In genomic region chr10:132209130-132209529, GRCh38 we compare ENCODE assay signal across 24 cellular contexts. TPM values are rescaled to one million over a fixed set of nuclear protein-coding genes. Genes with fewer than 3 reads are reported as not detected.
DNase-seq lines count a peak whose midpoint lies in the region; ATAC-seq and TF ChIP-seq lines count a peak whose summit lies in the region.
"Had no signal": no experiment of that assay in that cellular context is flagged by ENCODE, and none has a peak within 500 bp of the region (broad histone marks: within the 10 kb centered on the region; RNA-seq: fewer than 3 reads in every experiment).

No MANE protein-coding gene starts in this region.

- H3K79me1 ChIP-seq in trophoblast cell (ENCODE audit: low read length), result no peaks in the 10 kb centered on the region

- no peaks in the 10 kb centered on the region for H3K79me2 ChIP-seq in trophoblast cell (ENCODE audit: control insufficient read depth, insufficient read depth, low read length, poor library complexity)

- no peak overlapping the region for H3K9ac ChIP-seq in trophoblast cell (ENCODE audit: low read length)

- intact Hi-C loops in right cardiac atrium (cut with DNase I), result no loop called here

- no peak overlapping the region for H2AK5ac ChIP-seq in trophoblast cell (ENCODE audit: low read length)

- no peak overlapping the region for H2BK12ac ChIP-seq in trophoblast cell (ENCODE audit: low read length)

- no peak overlapping the region for H2AFZ ChIP-seq in trophoblast cell (ENCODE audit: insufficient read depth, low read length, poor library complexity)

- no peak for TF ChIP-seq CTCF in foreskin fibroblast (IDR thresholded peaks at IDR 0.05; ENCODE audit: low read depth, low read length)

- H3K9me3 ChIP-seq in right cardiac atrium (ENCODE audit: control insufficient read depth, low read length) (peaks cover 2% of the 10 kb centered on the region), trophoblast cell (ENCODE audit: insufficient read depth, low read depth, low read length) (peaks cover 9% of the 10 kb centered on the region)
- H3K9me3 ChIP-seq: adrenal gland had no signal

- H3K27ac ChIP-seq in right cardiac atrium (ENCODE audit: low read length) (no peak overlapping the region), trophoblast cell (ENCODE audit: low read depth, low read length) (no peak overlapping the region)
- H3K27ac ChIP-seq: adrenal gland, epithelial cell of prostate, left lung, tibial nerve, VCaP had no signal

- H3K14ac ChIP-seq in trophoblast cell (ENCODE audit: low read length), result no peak overlapping the region

- H3K4me3 ChIP-seq in right cardiac atrium (ENCODE audit: low read length), result no peak overlapping the region
- no peak overlapping the region for H3K4me3 ChIP-seq in trophoblast cell (ENCODE audit: low read depth, low read length)
- no peak overlapping the region for H3K4me3 ChIP-seq in foreskin fibroblast (ENCODE audit: low read depth in 1 of 2, low read length in 2 of 2)
- H3K4me3 ChIP-seq: adrenal gland, left lung, tibial nerve had no signal

- no peaks in the 10 kb centered on the region for H3K36me3 ChIP-seq in trophoblast cell (ENCODE audit: control insufficient read depth in 1 of 2, insufficient read depth in 2 of 2, low read length in 2 of 2)
- H3K36me3 ChIP-seq: adrenal gland had no signal

- no peak overlapping the region for H2BK5ac ChIP-seq in trophoblast cell (ENCODE audit: low read depth, low read length, poor library complexity)

- no peak overlapping the region for H3K4me2 ChIP-seq in trophoblast cell (ENCODE audit: low read length)

- ATAC-seq in right cardiac atrium (no peak), HG03571 (IDR thresholded peaks at IDR 0.05; ENCODE audit: unreplicated experiment) (no peak)
- ATAC-seq: HCT116; left lung; stimulated activated naive CD8-positive, alpha-beta T cell treated with anti-CD3 and anti-CD28 coated beads, Interleukin-15, amount 100 ng/mL, for 72 hours had no signal

- DNase-seq in AG20443 (ENCODE audit: low spot score) (peak; percentile 80), HT1080 (ENCODE audit: low read depth) (peak; percentile 49), astrocyte of the hippocampus (ENCODE audit: low read depth, low spot score) (peak; percentile 82), right cardiac atrium (peak in 2 of 3 donors; percentile 22 to 30), trophoblast cell (no peak), foreskin fibroblast (no peak)
- DNase-seq in activated CD4-positive, alpha-beta T cell treated with anti-CD3 and anti-CD28 coated beads for 4 hours, result no peak
- DNase-seq: activated effector memory CD4-positive, alpha-beta T cell treated with anti-CD3 and anti-CD28 coated beads, Interleukin-2, amount 50 U/mL, for 16 hours; caudate nucleus; COR-L47; NCI-H1436 treated with DMSO at 0.1 percent for 48 hours; NCI-H2171; NCI-H69; nephron progenitor cell; SHP77 treated with DMSO at 0.1 percent for 48 hours; stimulated activated CD4-positive, alpha-beta T cell treated with anti-CD3 and anti-CD28 coated beads, Interleukin-2, amount 100 ng/mL, for 24 hours; stimulated activated naive CD8-positive, alpha-beta T cell treated with anti-CD3 and anti-CD28 coated beads, Interleukin-15, amount 100 ng/mL, for 72 hours had no signal

- no peak overlapping the region for H3K4ac ChIP-seq in trophoblast cell (ENCODE audit: low read depth, low read length)

- H3K27me3 ChIP-seq in right cardiac atrium (ENCODE audit: control insufficient read depth, insufficient read depth) (no peaks in the 10 kb centered on the region), trophoblast cell (ENCODE audit: insufficient read depth, low read length) (no peaks in the 10 kb centered on the region)
- H3K27me3 ChIP-seq: adrenal gland, left lung, tibial nerve had no signal

- no peak overlapping the region for H3K23ac ChIP-seq in trophoblast cell (ENCODE audit: low read length)

- no peak overlapping the region for H4K8ac ChIP-seq in trophoblast cell (ENCODE audit: low read depth, low read length)

- no peak overlapping the region for H4K91ac ChIP-seq in trophoblast cell (ENCODE audit: low read depth, low read length)

- no peak overlapping the region for H3K18ac ChIP-seq in trophoblast cell (ENCODE audit: low read length)

- H3K4me1 ChIP-seq in right cardiac atrium (ENCODE audit: control insufficient read depth, insufficient read depth, low read length), result no peaks in the 10 kb centered on the region
- no peaks in the 10 kb centered on the region for H3K4me1 ChIP-seq in trophoblast cell (ENCODE audit: control insufficient read depth in 1 of 2, insufficient read depth in 2 of 2, low read length in 2 of 2)
- H3K4me1 ChIP-seq: adrenal gland, left lung, tibial nerve had no signal

- H4K12ac ChIP-seq in trophoblast cell (ENCODE audit: low read depth, low read length), result no peak overlapping the region

- WGBS in right cardiac atrium, result 96% methylated on average over 14 of the region's 14 CpGs
- WGBS in trophoblast cell (ENCODE audit: extremely low coverage, insufficient coverage, insufficient read length), result no CpG with 5 or more reads among the region's 14 CpGs

- H2BK120ac ChIP-seq in trophoblast cell (ENCODE audit: insufficient read depth, low read length, poor library complexity), result no peak overlapping the region

RNA-seq across cellular contexts. Expression of gene DPYSL4, which starts 22.4 kb away (rescaled TPM):
- total RNA-seq in HT1080 (2014; rRNA removed; shearing (Covaris generic)), result not detected in 2 replicates
- 0.06 TPM in 1 of 2 replicates, not detected in the other for polyA plus RNA-seq in HT1080 (2015; cell fraction: cytosol; rRNA removed)
- not detected in 2 replicates for polyA plus RNA-seq in HT1080 (2015; cell fraction: nucleus; rRNA removed)
- 10 to 100 TPM in 1 of 4 donors, 1 to 10 TPM in 3; 1.9 to 13.8 (median 5.6) TPM for total RNA-seq in right cardiac atrium
- 11.0 TPM for polyA plus RNA-seq in right cardiac atrium
- 2.4 and 2.8 TPM in 2 replicates for polyA plus RNA-seq in trophoblast cell (2013)

Comparison
In these comparisons a context has a peak if more than half of its experiments do, and no peak if none do; other contexts are left out.
1. DNase-seq: peak in AG20443 (single experiment), HT1080 (single experiment), astrocyte of the hippocampus (single experiment) and right cardiac atrium (2 of 3); none in trophoblast cell (0 of 2), activated CD4-positive, alpha-beta T cell treated with anti-CD3 and anti-CD28 coated beads for 4 hours (0 of 2) and foreskin fibroblast (0 of 2).